ENCODE assay signal across 1 cellular context in the genomic region with DNA sequence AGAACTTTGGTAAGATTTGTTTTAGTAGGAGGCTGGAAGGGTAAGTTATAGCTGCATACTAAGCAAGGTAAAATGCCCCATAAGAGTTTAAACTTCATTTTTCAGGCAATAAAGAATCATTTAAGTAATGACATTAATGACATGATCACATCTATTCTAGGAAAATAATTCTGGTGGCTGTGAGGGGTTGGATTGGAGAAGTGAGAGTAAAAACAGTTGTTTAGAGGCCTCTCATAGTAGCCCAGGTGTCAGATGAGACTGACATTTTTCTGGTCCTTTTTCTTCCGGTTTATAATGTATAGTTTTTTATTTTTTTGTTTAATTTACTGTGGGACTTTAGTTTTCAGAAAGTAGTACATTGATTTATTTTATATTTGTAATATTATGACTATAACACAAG.
TF ChIP-seq lines count a peak whose summit lies in the region.

No MANE protein-coding gene starts in this region.

TF ChIP-seq in GM12878, 131 proteins besides CTCF, POLR2A, EP300 and RAD21 (continued from another document):
- TF ChIP-seq, protein P1, sequence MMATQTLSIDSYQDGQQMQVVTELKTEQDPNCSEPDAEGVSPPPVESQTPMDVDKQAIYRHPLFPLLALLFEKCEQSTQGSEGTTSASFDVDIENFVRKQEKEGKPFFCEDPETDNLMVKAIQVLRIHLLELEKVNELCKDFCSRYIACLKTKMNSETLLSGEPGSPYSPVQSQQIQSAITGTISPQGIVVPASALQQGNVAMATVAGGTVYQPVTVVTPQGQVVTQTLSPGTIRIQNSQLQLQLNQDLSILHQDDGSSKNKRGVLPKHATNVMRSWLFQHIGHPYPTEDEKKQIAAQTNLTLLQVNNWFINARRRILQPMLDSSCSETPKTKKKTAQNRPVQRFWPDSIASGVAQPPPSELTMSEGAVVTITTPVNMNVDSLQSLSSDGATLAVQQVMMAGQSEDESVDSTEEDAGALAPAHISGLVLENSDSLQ (IDR thresholded peaks at IDR 0.05) = peak; percentile 58; the same call in 1 of the 2 replicates
- TF ChIP-seq POLR2AphosphoS5 (IDR thresholded peaks at IDR 0.05; ENCODE audit: low read length) (no peak), TCF12 (IDR thresholded peaks at IDR 0.05; ENCODE audit: low read depth, low read length) (peak; percentile 74; the same call in 1 of the 2 replicates), IRF4 (IDR thresholded peaks at IDR 0.05; ENCODE audit: low read depth, low read length) (0 out of 2 replicates have a peak, but pooled peaks have one; percentile 38), ZNF384 (IDR thresholded peaks at IDR 0.05; ENCODE audit: borderline replicate concordance, low read depth, low read length) (0 out of 2 replicates have a peak, but pooled peaks have one; percentile 7), KAT2A (conservative IDR thresholded peaks at IDR 0.05; ENCODE audit: control insufficient read depth, low read depth, low read length) (no peak), NR2C1 (IDR thresholded peaks at IDR 0.05) (peak; percentile 56), ATF7 (IDR thresholded peaks at IDR 0.05; ENCODE audit: low read depth) (0 out of 2 replicates have a peak, but pooled peaks have one; percentile 34), MTA2 (IDR thresholded peaks at IDR 0.05; ENCODE audit: low read depth) (0 out of 2 replicates have a peak, but pooled peaks have one; percentile 45), POLR2AphosphoS2 (IDR thresholded peaks at IDR 0.05; ENCODE audit: low read depth, low read length) (no peak)
- TF ChIP-seq, protein P2, sequence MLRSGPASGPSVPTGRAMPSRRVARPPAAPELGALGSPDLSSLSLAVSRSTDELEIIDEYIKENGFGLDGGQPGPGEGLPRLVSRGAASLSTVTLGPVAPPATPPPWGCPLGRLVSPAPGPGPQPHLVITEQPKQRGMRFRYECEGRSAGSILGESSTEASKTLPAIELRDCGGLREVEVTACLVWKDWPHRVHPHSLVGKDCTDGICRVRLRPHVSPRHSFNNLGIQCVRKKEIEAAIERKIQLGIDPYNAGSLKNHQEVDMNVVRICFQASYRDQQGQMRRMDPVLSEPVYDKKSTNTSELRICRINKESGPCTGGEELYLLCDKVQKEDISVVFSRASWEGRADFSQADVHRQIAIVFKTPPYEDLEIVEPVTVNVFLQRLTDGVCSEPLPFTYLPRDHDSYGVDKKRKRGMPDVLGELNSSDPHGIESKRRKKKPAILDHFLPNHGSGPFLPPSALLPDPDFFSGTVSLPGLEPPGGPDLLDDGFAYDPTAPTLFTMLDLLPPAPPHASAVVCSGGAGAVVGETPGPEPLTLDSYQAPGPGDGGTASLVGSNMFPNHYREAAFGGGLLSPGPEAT (IDR thresholded peaks at IDR 0.05; ENCODE audit: low read depth) = 0 out of 2 replicates have a peak, but pooled peaks have one; percentile 24
